In the genomic region with DNA sequence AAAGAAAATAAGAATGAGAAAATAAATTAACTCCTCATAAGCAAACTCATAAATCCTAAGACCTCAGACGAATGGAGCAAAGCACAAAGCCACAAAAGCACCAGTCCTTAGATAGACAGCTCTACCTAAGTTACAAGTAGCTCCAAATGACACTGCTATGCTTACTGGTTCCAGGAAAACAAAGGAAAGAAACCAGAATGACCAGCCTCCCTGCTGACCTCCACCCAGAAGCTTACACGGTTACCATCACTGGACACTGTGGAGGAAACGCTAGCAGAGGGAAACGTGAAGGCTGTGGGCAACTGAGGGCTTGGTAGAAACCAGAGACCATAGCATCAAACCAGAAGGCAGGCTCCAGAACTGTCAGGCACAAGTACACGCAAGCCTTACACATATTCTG, we compare ENCODE assay signal across 17 cellular contexts.
DNase-seq lines count a peak whose midpoint lies in the region; ATAC-seq and TF ChIP-seq lines count a peak whose summit lies in the region.
"Had no signal": no experiment of that assay in that cellular context is flagged by ENCODE, and none has a peak within 500 bp of the region (broad histone marks: within the 10 kb centered on the region; RNA-seq: fewer than 3 reads in every experiment).

No MANE protein-coding gene starts in this region.

- TF ChIP-seq CTCF in C4-2B (conservative IDR thresholded peaks at IDR 0.05) (no peak), LNCaP clone FGC (IDR thresholded peaks at IDR 0.05; ENCODE audit: control insufficient read depth, extremely low read depth, insufficient read depth) (no peak), WTC11 (IDR thresholded peaks at IDR 0.05) (no peak), nephron progenitor cell (IDR thresholded peaks at IDR 0.05) (no peak)

- H3K36me3 Mint-ChIP-seq in WTC11 (no peaks in the 10 kb centered on the region), nephron progenitor cell (ENCODE audit: low read depth) (peaks cover 23% of the 10 kb centered on the region)

- H3K4me3 Mint-ChIP-seq in WTC11 (no peak overlapping the region), nephron progenitor cell (no peak overlapping the region)
- no peak overlapping the region for H3K4me3 Mint-ChIP-seq in stimulated activated naive CD8-positive, alpha-beta T cell treated with anti-CD3 and anti-CD28 coated beads, Interleukin-15, amount 100 ng/mL, for 72 hours
- H3K4me3 Mint-ChIP-seq: B cell; CD8-positive, alpha-beta memory T cell had no signal

- H3K27me3 Mint-ChIP-seq in WTC11 (ENCODE audit: low read depth) = peaks cover 17% of the 10 kb centered on the region
- no peaks in the 10 kb centered on the region for H3K27me3 Mint-ChIP-seq in nephron progenitor cell (ENCODE audit: low read depth, poor library complexity)
- H3K27me3 Mint-ChIP-seq in stimulated activated naive CD8-positive, alpha-beta T cell treated with anti-CD3 and anti-CD28 coated beads, Interleukin-15, amount 100 ng/mL, for 72 hours = no peaks in the 10 kb centered on the region
- H3K27me3 Mint-ChIP-seq: B cell; CD8-positive, alpha-beta memory T cell had no signal

- H3K4me1 Mint-ChIP-seq in WTC11 = peaks cover 80% of the 10 kb centered on the region
- peaks cover 59% of the 10 kb centered on the region for H3K4me1 Mint-ChIP-seq in nephron progenitor cell
- peaks cover 62% of the 10 kb centered on the region for H3K4me1 Mint-ChIP-seq in stimulated activated naive CD8-positive, alpha-beta T cell treated with anti-CD3 and anti-CD28 coated beads, Interleukin-15, amount 100 ng/mL, for 72 hours

- POLR2A ChIA-PET in WTC11 (lab: Charles Lee) = no interaction called here

- H3K4me3 ChIP-seq in LNCaP clone FGC (ENCODE audit: low read depth, low read length) = no peak overlapping the region

- DNase-seq in LNCaP clone FGC (ENCODE audit: low read depth) (peak; percentile 50), WTC11 (ENCODE audit: low spot score) (no peak), nephron progenitor cell (no peak), LoVo (ENCODE audit: low spot score) (no peak)
- no peak for DNase-seq in stimulated activated naive CD8-positive, alpha-beta T cell treated with anti-CD3 and anti-CD28 coated beads, Interleukin-15, amount 100 ng/mL, for 72 hours
- DNase-seq in stimulated activated naive CD4-positive, alpha-beta T cell (lab: John Stamatoyannopoulos, UW) = no peak
- DNase-seq: CD8-positive, alpha-beta memory T cell; EL; KG1; MM.1S; NCI-H1105; NCI-H187 treated with DMSO at 0.1 percent for 48 hours; NCI-H510A; PC-3 had no signal

- ATAC-seq in WTC11 = no peak
- ATAC-seq in stimulated activated naive CD8-positive, alpha-beta T cell treated with anti-CD3 and anti-CD28 coated beads, Interleukin-15, amount 100 ng/mL, for 72 hours = no peak
- no peak for ATAC-seq in HG02981 (IDR thresholded peaks at IDR 0.05; ENCODE audit: unreplicated experiment)
- ATAC-seq: PC-3 had no signal

- CTCF ChIA-PET in WTC11 (lab: Charles Lee) = no interaction called here

- H3K27ac Mint-ChIP-seq in WTC11 (peak overlapping the region; percentile 52), nephron progenitor cell (peak overlapping the region; percentile 90)
- H3K27ac Mint-ChIP-seq in stimulated activated naive CD8-positive, alpha-beta T cell treated with anti-CD3 and anti-CD28 coated beads, Interleukin-15, amount 100 ng/mL, for 72 hours = no peak overlapping the region
- H3K27ac Mint-ChIP-seq: B cell had no signal

- H3K9me3 Mint-ChIP-seq in WTC11 = no peaks in the 10 kb centered on the region
- H3K9me3 Mint-ChIP-seq in nephron progenitor cell = no peaks in the 10 kb centered on the region
- no peaks in the 10 kb centered on the region for H3K9me3 Mint-ChIP-seq in stimulated activated naive CD8-positive, alpha-beta T cell treated with anti-CD3 and anti-CD28 coated beads, Interleukin-15, amount 100 ng/mL, for 72 hours
- H3K9me3 Mint-ChIP-seq: CD8-positive, alpha-beta memory T cell had no signal

- peak overlapping the region; percentile 40 for H3K27ac ChIP-seq in C4-2B

TF ChIP-seq in WTC11, 78 proteins besides CTCF, POLR2A, EP300 and RAD21:
- no peak for TF ChIP-seq NR3C1 (CRISPR knock-in tag; conservative IDR thresholded peaks at IDR 0.05; ENCODE audit: low read depth)
- no peak for TF ChIP-seq NR1H2 (CRISPR knock-in tag; IDR thresholded peaks at IDR 0.05)
- TF ChIP-seq, protein P1, sequence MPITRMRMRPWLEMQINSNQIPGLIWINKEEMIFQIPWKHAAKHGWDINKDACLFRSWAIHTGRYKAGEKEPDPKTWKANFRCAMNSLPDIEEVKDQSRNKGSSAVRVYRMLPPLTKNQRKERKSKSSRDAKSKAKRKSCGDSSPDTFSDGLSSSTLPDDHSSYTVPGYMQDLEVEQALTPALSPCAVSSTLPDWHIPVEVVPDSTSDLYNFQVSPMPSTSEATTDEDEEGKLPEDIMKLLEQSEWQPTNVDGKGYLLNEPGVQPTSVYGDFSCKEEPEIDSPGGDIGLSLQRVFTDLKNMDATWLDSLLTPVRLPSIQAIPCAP (CRISPR knock-in tag; IDR thresholded peaks at IDR 0.05) = no peak
- no peak for TF ChIP-seq OVOL2 (CRISPR knock-in tag; IDR thresholded peaks at IDR 0.05; ENCODE audit: borderline replicate concordance)
- TF ChIP-seq, protein P2, sequence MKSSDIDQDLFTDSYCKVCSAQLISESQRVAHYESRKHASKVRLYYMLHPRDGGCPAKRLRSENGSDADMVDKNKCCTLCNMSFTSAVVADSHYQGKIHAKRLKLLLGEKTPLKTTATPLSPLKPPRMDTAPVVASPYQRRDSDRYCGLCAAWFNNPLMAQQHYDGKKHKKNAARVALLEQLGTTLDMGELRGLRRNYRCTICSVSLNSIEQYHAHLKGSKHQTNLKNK (CRISPR knock-in tag; IDR thresholded peaks at IDR 0.05) = no peak
- TF ChIP-seq, protein P3, sequence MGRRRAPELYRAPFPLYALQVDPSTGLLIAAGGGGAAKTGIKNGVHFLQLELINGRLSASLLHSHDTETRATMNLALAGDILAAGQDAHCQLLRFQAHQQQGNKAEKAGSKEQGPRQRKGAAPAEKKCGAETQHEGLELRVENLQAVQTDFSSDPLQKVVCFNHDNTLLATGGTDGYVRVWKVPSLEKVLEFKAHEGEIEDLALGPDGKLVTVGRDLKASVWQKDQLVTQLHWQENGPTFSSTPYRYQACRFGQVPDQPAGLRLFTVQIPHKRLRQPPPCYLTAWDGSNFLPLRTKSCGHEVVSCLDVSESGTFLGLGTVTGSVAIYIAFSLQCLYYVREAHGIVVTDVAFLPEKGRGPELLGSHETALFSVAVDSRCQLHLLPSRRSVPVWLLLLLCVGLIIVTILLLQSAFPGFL (CRISPR knock-in tag; IDR thresholded peaks at IDR 0.05; ENCODE audit: borderline replicate concordance) = no peak
- TF ChIP-seq, protein P4, sequence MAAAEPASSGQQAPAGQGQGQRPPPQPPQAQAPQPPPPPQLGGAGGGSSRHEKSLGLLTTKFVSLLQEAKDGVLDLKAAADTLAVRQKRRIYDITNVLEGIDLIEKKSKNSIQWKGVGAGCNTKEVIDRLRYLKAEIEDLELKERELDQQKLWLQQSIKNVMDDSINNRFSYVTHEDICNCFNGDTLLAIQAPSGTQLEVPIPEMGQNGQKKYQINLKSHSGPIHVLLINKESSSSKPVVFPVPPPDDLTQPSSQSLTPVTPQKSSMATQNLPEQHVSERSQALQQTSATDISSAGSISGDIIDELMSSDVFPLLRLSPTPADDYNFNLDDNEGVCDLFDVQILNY (CRISPR knock-in tag; IDR thresholded peaks at IDR 0.05) = no peak
- TF ChIP-seq, protein P5, sequence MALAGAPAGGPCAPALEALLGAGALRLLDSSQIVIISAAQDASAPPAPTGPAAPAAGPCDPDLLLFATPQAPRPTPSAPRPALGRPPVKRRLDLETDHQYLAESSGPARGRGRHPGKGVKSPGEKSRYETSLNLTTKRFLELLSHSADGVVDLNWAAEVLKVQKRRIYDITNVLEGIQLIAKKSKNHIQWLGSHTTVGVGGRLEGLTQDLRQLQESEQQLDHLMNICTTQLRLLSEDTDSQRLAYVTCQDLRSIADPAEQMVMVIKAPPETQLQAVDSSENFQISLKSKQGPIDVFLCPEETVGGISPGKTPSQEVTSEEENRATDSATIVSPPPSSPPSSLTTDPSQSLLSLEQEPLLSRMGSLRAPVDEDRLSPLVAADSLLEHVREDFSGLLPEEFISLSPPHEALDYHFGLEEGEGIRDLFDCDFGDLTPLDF (CRISPR knock-in tag; IDR thresholded peaks at IDR 0.05) = no peak
- no peak for TF ChIP-seq GABPB1 (CRISPR knock-in tag; IDR thresholded peaks at IDR 0.05)
- TF ChIP-seq, protein P6, sequence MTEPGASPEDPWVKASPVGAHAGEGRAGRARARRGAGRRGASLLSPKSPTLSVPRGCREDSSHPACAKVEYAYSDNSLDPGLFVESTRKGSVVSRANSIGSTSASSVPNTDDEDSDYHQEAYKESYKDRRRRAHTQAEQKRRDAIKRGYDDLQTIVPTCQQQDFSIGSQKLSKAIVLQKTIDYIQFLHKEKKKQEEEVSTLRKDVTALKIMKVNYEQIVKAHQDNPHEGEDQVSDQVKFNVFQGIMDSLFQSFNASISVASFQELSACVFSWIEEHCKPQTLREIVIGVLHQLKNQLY (CRISPR knock-in tag; IDR thresholded peaks at IDR 0.05) = no peak

Comparison
In these comparisons a context has a peak if more than half of its experiments do, and no peak if none do; other contexts are left out.
1. H3K27ac Mint-ChIP-seq: peak in WTC11 (single experiment) and nephron progenitor cell (single experiment); none in stimulated activated naive CD8-positive, alpha-beta T cell treated with anti-CD3 and anti-CD28 coated beads, Interleukin-15, amount 100 ng/mL, for 72 hours (0 of 2).